In the genomic region with DNA sequence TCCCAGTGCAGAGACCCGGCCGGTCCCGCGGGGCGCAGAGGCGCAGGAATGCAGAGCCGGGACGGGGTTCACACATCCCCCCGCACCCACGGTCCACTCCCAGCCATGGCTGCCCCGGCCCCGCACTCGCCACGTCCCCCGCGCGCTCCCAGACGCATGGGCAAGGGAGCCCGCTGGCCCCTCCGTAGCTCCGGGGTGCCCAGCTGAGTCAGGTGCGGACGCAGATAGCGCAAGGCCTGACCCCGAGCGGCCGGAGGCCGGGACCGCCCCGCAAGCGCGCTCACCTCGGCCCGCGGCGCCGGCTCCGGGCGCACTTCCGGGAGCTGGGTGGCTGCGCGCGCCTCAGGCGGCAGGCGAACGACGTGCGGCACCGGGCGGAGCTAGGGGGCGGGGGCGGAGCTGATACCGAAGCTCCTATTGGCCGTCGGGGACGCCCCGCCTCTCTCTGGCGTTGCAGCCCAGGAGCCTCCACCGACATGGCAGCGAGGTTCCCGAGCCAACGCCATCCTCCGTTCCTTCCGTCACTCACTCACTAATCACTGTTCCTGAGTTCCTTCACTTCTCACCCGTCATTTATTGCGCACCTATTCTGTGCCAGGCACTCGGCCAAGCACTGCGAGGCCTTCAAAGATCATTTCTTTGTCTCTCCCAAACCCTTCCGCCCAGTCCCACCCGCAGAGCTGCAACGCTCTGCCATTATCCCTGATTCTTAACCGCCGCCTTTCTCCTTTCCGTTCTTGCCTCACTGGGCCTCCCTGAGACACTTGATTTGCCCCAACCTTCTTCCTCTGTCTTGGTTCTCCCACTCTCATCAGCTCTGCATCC, we compare ENCODE assay signal across 8 cellular contexts. TPM values are rescaled to one million over a fixed set of nuclear protein-coding genes. Genes with fewer than 3 reads are reported as not detected.
DNase-seq lines count a peak whose midpoint lies in the region; TF ChIP-seq lines count a peak whose summit lies in the region.

A gene with protein sequence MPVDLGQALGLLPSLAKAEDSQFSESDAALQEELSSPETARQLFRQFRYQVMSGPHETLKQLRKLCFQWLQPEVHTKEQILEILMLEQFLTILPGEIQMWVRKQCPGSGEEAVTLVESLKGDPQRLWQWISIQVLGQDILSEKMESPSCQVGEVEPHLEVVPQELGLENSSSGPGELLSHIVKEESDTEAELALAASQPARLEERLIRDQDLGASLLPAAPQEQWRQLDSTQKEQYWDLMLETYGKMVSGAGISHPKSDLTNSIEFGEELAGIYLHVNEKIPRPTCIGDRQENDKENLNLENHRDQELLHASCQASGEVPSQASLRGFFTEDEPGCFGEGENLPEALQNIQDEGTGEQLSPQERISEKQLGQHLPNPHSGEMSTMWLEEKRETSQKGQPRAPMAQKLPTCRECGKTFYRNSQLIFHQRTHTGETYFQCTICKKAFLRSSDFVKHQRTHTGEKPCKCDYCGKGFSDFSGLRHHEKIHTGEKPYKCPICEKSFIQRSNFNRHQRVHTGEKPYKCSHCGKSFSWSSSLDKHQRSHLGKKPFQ (minus strand): TSS at position 329 of the 825 bp plus-strand sequence. CDS start 4,646 bp downstream, outside the sequence.

- H3K36me3 ChIP-seq in osteoblast (ENCODE audit: insufficient read depth, low read length), result peaks cover 4% of the 10 kb centered on the region
- no peaks in the 10 kb centered on the region for H3K36me3 ChIP-seq in testis (ENCODE audit: low read depth, missing control alignments)

- TF ChIP-seq CTCF in HFF-Myc (IDR thresholded peaks at IDR 0.05; ENCODE audit: low read depth, low read length, missing control alignments) (no peak), osteoblast (IDR thresholded peaks at IDR 0.05; ENCODE audit: extremely low read depth, low read depth, low read length) (no peak), testis (IDR thresholded peaks at IDR 0.05) (no peak)

- DNase-seq in GM04504 (ENCODE audit: low read depth), result peak; percentile 87
- peak; percentile 69 for DNase-seq in HFF-Myc (ENCODE audit: extremely low read depth, low read depth)
- DNase-seq in MV-4-11 (lab: John Stamatoyannopoulos, UW), result peak; percentile 90
- DNase-seq in SK-N-DZ (ENCODE audit: low spot score), result peak; percentile 92
- peak; percentile 98 for DNase-seq in activated naive CD4-positive, alpha-beta T cell treated with anti-CD3 and anti-CD28 coated beads, Interleukin-2, amount 50 U/mL, for 16 hours
- peak; percentile 31 for DNase-seq in glomerular endothelial cell (ENCODE audit: extremely low read depth, low read depth, low spot score)
- peak; percentile 100 for DNase-seq in osteoblast (ENCODE audit: insufficient read length, low spot score, missing footprints)
- DNase-seq in testis, result peak; percentile 98

- peak within 1 kb of the TSS; percentile 95 for H3K4me2 ChIP-seq in osteoblast (ENCODE audit: insufficient read depth, low read length)

- peak; percentile 86 for TF ChIP-seq POLR2A in testis (IDR thresholded peaks at IDR 0.05)

- no peaks in the 10 kb centered on the region for H4K20me1 ChIP-seq in osteoblast (ENCODE audit: insufficient read depth, low read length)

- H3K4me3 ChIP-seq in HFF-Myc (replicated peaks; ENCODE audit: low read depth, low read length) (peak within 1 kb of the TSS; percentile 91), osteoblast (ENCODE audit: insufficient read depth, low read length) (peak within 1 kb of the TSS; percentile 95), testis (peak within 1 kb of the TSS; percentile 87 to 95)

- peak within 1 kb of the TSS; percentile 100 for H2AFZ ChIP-seq in osteoblast (ENCODE audit: low read length)

- 1 to 2% methylated on average over 22 to 55 of the region's 74 CpGs for WGBS in testis, 2 donors

- intact Hi-C loops in testis (cut with DNase I; ENCODE audit: low total_unique reads), result no loop called here

- H3K27me3 ChIP-seq in osteoblast (ENCODE audit: insufficient read depth, low read length) (no peaks in the 10 kb centered on the region), testis (no peaks in the 10 kb centered on the region)

- H3K27ac ChIP-seq in osteoblast (ENCODE audit: low read depth, low read length), result peak within 1 kb of the TSS; percentile 87
- peak within 1 kb of the TSS; percentile 85 to 90 for H3K27ac ChIP-seq in testis

- no peaks in the 10 kb centered on the region for H3K9me3 ChIP-seq in osteoblast (ENCODE audit: low read depth, low read length)
- no peaks in the 10 kb centered on the region for H3K9me3 ChIP-seq in testis

- H3K4me1 ChIP-seq in osteoblast (ENCODE audit: insufficient read depth, low read length) (peaks cover 14% of the 10 kb centered on the region), testis (peaks cover 4% of the 10 kb centered on the region)

- H3K79me2 ChIP-seq in osteoblast (ENCODE audit: insufficient read depth, low read length), result peaks cover 9% of the 10 kb centered on the region

RNA-seq across cellular contexts. Expression of the gene that starts here (rescaled TPM):
- 6.2 and 7.4 TPM in 2 replicates for polyA plus RNA-seq in SK-N-DZ (2014; cell fraction: cytosol; rRNA removed)
- polyA plus RNA-seq in SK-N-DZ (2014; cell fraction: nucleus; rRNA removed), result 4.8 and 4.9 TPM in 2 replicates
- total RNA-seq in glomerular endothelial cell (5.1 and 9.7 TPM in 2 replicates), osteoblast (13.0 and 13.4 TPM in 2 replicates), testis (10 to 100 TPM; 14.9 to 18.7 TPM)
- 23.1 TPM for polyA plus RNA-seq in testis (ENCODE audit: insufficient read depth, low read depth, low replicate concordance)

Comparison
In these comparisons a context has a peak if more than half of its experiments do, and no peak if none do; other contexts are left out.
1. Peak in every context shown above with its lines: DNase-seq, H3K4me3 ChIP-seq and H3K27ac ChIP-seq.
2. DNase-seq: peak in every context shown above with its lines; median percentile 100 in osteoblast; 98 in activated naive CD4-positive, alpha-beta T cell treated with anti-CD3 and anti-CD28 coated beads, Interleukin-2, amount 50 U/mL, for 16 hours; 98 in testis; 92 in SK-N-DZ; 90 in MV-4-11; 87 in GM04504; 69 in HFF-Myc; 31 in glomerular endothelial cell.